In the genomic region with DNA sequence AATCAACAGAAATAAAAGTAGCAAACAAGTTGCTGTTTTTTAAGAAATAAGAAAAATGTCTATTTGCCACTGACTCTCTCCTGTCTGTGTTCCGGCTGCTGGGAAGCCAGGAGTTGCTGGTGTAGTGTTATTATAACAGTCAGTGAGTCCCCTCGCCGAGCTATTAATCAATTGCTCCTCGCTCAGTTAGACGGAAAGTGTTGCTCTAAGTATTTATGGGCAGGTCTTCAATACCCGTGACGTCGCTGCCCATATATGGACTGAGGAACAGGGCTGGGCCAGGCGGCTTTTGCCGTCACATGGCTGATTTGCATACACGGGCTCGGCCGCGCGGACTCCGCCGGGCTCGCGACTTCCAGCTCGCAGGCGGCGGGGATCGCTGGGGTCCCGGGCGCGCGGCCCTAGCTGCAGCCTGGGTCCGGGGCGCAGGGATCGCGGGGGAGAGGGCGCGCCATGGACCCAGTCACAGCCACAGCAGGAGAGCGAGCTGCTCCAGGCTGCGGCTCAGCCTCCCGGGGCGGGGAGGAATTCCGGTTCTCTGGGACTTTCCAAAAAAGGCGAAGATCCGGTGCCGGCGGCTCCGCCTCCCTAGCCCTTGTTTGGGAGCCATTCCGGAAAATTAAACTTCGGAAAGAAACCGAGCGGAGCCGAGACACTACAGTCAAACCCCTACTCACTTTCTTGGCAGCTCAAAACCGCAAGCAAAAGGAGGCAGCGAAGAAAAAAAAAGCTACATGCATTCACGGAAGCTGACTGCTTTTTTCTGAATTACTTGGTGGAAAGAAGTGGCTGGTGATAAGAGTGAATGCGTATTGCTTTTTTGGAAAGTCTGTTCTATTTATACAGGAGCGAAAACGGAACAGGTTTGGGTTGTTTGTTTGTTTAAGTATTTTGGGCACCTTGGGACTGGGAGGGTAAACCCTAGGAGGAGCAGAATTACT, we compare ENCODE assay signal across 8 cellular contexts. TPM values are rescaled to one million over a fixed set of nuclear protein-coding genes. Genes with fewer than 3 reads are reported as not detected.
DNase-seq lines count a peak whose midpoint lies in the region; ATAC-seq and TF ChIP-seq lines count a peak whose summit lies in the region.

Gene EGR2, minus strand, starts transcription at position 188 of the 941 bp plus-strand sequence. CDS start 337 bp downstream, outside the sequence.

- DNase-seq in GM13976 (ENCODE audit: low spot score), result peak; percentile 95
- peak; percentile 89 for DNase-seq in NCI-H146 (lab: John Stamatoyannopoulos, UW)
- peak; percentile 96 for DNase-seq in T-helper 2 cell treated with Interferon-gamma antibody and Interleukin-4, amounts not matched to agents 5 μg/mL and 100 μg/mL, for 36 hours (ENCODE audit: low spot score)
- peak; percentile 88 to 98 for DNase-seq in ascending aorta (ENCODE audit: low spot score in 2 of 2)
- peak; percentile 98 for DNase-seq in right atrium auricular region (ENCODE audit: low spot score)
- peak; percentile 91 for DNase-seq in pulmonary artery endothelial cell (ENCODE audit: low read depth, low spot score)
- DNase-seq in uterus, result peak; percentile 91 to 92

- intact Hi-C loops in ascending aorta (cut with DNase I) (loop anchor here (1.0 to 10.0 kb wide), 12 partner anchors 12 to 1872 kb away; partner anchors contain the start of genes ADO, NRBF2, RHOBTB1 and RTKN2), uterus (cut with DNase I; ENCODE audit: low total_unique reads) (no loop called here)

- H3K9me3 ChIP-seq in ascending aorta, result no peaks in the 10 kb centered on the region
- H3K9me3 ChIP-seq in right atrium auricular region, result no peaks in the 10 kb centered on the region
- H3K9me3 ChIP-seq in uterus, result no peaks in the 10 kb centered on the region

- H3K4me3 ChIP-seq in ascending aorta (peak within 1 kb of the TSS; percentile 86 to 88), right atrium auricular region (peak within 1 kb of the TSS; percentile 67 to 88), uterus (peak within 1 kb of the TSS; percentile 57 to 90)

- H3K27me3 ChIP-seq in ascending aorta (peaks cover 8% of the 10 kb centered on the region), right atrium auricular region (no peaks in the 10 kb centered on the region), uterus (peaks cover 0 to 4% of the 10 kb centered on the region in 2 donors)

- peaks cover 20% of the 10 kb centered on the region for H3K36me3 Mint-ChIP-seq in T-helper 2 cell treated with Interferon-gamma antibody and Interleukin-4, amounts not matched to agents 5 μg/mL and 100 μg/mL, for 36 hours (ENCODE audit: low read depth)

- TF ChIP-seq CTCF in GM13976 (IDR thresholded peaks at IDR 0.05; ENCODE audit: borderline replicate concordance, control extremely low read depth, extremely low read depth, insufficient read depth, missing control alignments), result no peak
- TF ChIP-seq CTCF in ascending aorta (IDR thresholded peaks at IDR 0.05), result no peak
- no peak for TF ChIP-seq CTCF in right atrium auricular region (IDR thresholded peaks at IDR 0.05)
- no peak for TF ChIP-seq CTCF in uterus (IDR thresholded peaks at IDR 0.05)

- H3K36me3 ChIP-seq in ascending aorta (no peaks in the 10 kb centered on the region), right atrium auricular region (no peaks in the 10 kb centered on the region), uterus (no peaks in the 10 kb centered on the region)

- peak within 1 kb of the TSS; percentile 89 for H3K4me3 Mint-ChIP-seq in T-helper 2 cell treated with Interferon-gamma antibody and Interleukin-4, amounts not matched to agents 5 μg/mL and 100 μg/mL, for 36 hours

- H3K27ac Mint-ChIP-seq in T-helper 2 cell treated with Interferon-gamma antibody and Interleukin-4, amounts not matched to agents 5 μg/mL and 100 μg/mL, for 36 hours, result peak within 1 kb of the TSS; percentile 95

- H3K4me1 ChIP-seq in ascending aorta (peaks cover 22 to 32% of the 10 kb centered on the region in 2 donors), right atrium auricular region (peaks cover 0 to 49% of the 10 kb centered on the region in 2 donors), uterus (peaks cover 0 to 29% of the 10 kb centered on the region in 2 donors)

- no peaks in the 10 kb centered on the region for H3K9me3 Mint-ChIP-seq in T-helper 2 cell treated with Interferon-gamma antibody and Interleukin-4, amounts not matched to agents 5 μg/mL and 100 μg/mL, for 36 hours

- H3K4me1 Mint-ChIP-seq in T-helper 2 cell treated with Interferon-gamma antibody and Interleukin-4, amounts not matched to agents 5 μg/mL and 100 μg/mL, for 36 hours (ENCODE audit: low read depth), result peaks cover 35% of the 10 kb centered on the region

- peaks cover 60% of the 10 kb centered on the region for H3K27me3 Mint-ChIP-seq in T-helper 2 cell treated with Interferon-gamma antibody and Interleukin-4, amounts not matched to agents 5 μg/mL and 100 μg/mL, for 36 hours (ENCODE audit: low read depth)

- ATAC-seq in HG02852 (IDR thresholded peaks at IDR 0.05; ENCODE audit: unreplicated experiment), result peak; percentile 72

- H3K27ac ChIP-seq in ascending aorta (peak within 1 kb of the TSS; percentile 86 to 89), right atrium auricular region (peak within 1 kb of the TSS; percentile 87 to 95), uterus (peak within 1 kb of the TSS; percentile 84 to 90)

- in situ Hi-C loops in GM13976 (cut with MboI; ENCODE audit: low sequenced_read_pairs, unreplicated experiment), result no loop called here

- no peak for TF ChIP-seq POLR2A in uterus (IDR thresholded peaks at IDR 0.05)

RNA-seq across cellular contexts. Expression of gene EGR2, which starts in this region (rescaled TPM):
- total RNA-seq in ascending aorta (11.9 TPM), right atrium auricular region (1 to 10 TPM; 2.1 to 5.9 TPM), pulmonary artery endothelial cell (0.04 and 0.07 TPM in 2 replicates), uterus (1 to 10 TPM in 2 of 4 donors, under 1 TPM in 1, not detected in 1; 0.26 to 3.4 (median 1.5) TPM)

Comparison
In these comparisons a context has a peak if more than half of its experiments do, and no peak if none do; other contexts are left out.
1. Peak in every context shown above with its lines: DNase-seq, ATAC-seq, H3K4me3 ChIP-seq and H3K27ac ChIP-seq.
2. Peak in DNase-seq in pulmonary artery endothelial cell; RNA of the gene not detected or under 1 TPM.